In the genomic region with DNA sequence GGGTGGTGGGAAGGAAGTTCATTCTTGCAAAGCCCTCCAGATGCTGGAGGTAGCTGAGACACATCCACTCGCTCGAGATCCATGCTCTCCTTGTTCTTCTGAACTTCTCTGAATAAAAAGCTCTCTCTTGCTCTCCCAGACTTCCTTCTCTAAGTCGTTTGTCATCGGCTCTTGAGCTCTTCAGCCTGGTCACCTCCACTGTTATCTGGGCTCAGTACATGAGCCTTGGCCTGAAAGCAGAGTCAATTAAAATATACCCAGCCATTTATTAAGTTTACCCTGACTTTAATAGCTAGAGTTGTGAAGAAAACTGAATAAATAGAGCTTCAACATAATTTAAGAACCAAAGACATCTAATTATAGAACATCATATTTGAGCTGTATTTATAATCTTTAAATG, we compare ENCODE assay signal across 17 cellular contexts.
DNase-seq lines count a peak whose midpoint lies in the region; TF ChIP-seq lines count a peak whose summit lies in the region.
"Had no signal": no experiment of that assay in that cellular context is flagged by ENCODE, and none has a peak within 500 bp of the region (broad histone marks: within the 10 kb centered on the region; RNA-seq: fewer than 3 reads in every experiment).

No MANE protein-coding gene starts in this region.

- H3K27me3 ChIP-seq in Peyer's patch: no peaks in the 10 kb centered on the region

- H3K27ac ChIP-seq in Peyer's patch: no peak overlapping the region
- H3K27ac ChIP-seq: 22Rv1, A549, C4-2B had no signal

- no peak overlapping the region for H3K4me3 Mint-ChIP-seq in activated naive CD4-positive, alpha-beta T cell treated with anti-CD3 and anti-CD28 coated beads, Interleukin-2, amount 50 U/mL, for 24 hours
- H3K4me3 Mint-ChIP-seq in brain (no peak overlapping the region), progenitor cell of endocrine pancreas (ENCODE audit: low read depth) (no peak overlapping the region)
- H3K4me3 Mint-ChIP-seq: CD4-positive, alpha-beta T cell had no signal

- H3K9me3 Mint-ChIP-seq in activated naive CD4-positive, alpha-beta T cell treated with anti-CD3 and anti-CD28 coated beads, Interleukin-2, amount 50 U/mL, for 24 hours: peaks cover 7% of the 10 kb centered on the region
- H3K9me3 Mint-ChIP-seq in brain: peaks cover 18 to 29% (median 24%) of the 10 kb centered on the region in 5 experiments
- H3K9me3 Mint-ChIP-seq in progenitor cell of endocrine pancreas (ENCODE audit: low read depth): peaks cover 38% of the 10 kb centered on the region

- no peak for TF ChIP-seq POLR2A in Peyer's patch (IDR thresholded peaks at IDR 0.05)

- H3K4me1 ChIP-seq in Peyer's patch: no peaks in the 10 kb centered on the region
- H3K4me1 ChIP-seq: A549 had no signal

- no peak overlapping the region for H3K4me3 ChIP-seq in Peyer's patch
- H3K4me3 ChIP-seq: A549 had no signal

- H3K27me3 Mint-ChIP-seq in activated naive CD4-positive, alpha-beta T cell treated with anti-CD3 and anti-CD28 coated beads, Interleukin-2, amount 50 U/mL, for 24 hours: peaks cover 17% of the 10 kb centered on the region
- no peaks in the 10 kb centered on the region for H3K27me3 Mint-ChIP-seq in brain
- no peaks in the 10 kb centered on the region for H3K27me3 Mint-ChIP-seq in progenitor cell of endocrine pancreas

- peak overlapping the region; percentile 32 for H3K27ac Mint-ChIP-seq in activated naive CD4-positive, alpha-beta T cell treated with anti-CD3 and anti-CD28 coated beads, Interleukin-2, amount 50 U/mL, for 24 hours
- H3K27ac Mint-ChIP-seq in brain (peak overlapping the region in 3 of 5 experiments; percentile 3 to 75 (median 31)), progenitor cell of endocrine pancreas (peak overlapping the region; percentile 35)
- H3K27ac Mint-ChIP-seq: CD4-positive, alpha-beta T cell had no signal

- H3K36me3 ChIP-seq in Peyer's patch: no peaks in the 10 kb centered on the region

- no peak for DNase-seq in activated naive CD4-positive, alpha-beta T cell treated with anti-CD3 and anti-CD28 coated beads, Interleukin-2, amount 50 U/mL, for 16 hours
- DNase-seq in progenitor cell of endocrine pancreas (ENCODE audit: low spot score, unreplicated experiment) (no peak), Peyer's patch (no peak), NCI-H1105 (lab: John Stamatoyannopoulos, UW) (no peak), NCI-H748 treated with DMSO at 0.1 percent for 48 hours (lab: John Stamatoyannopoulos, UW) (no peak)
- DNase-seq: AML-193; CD4-positive, alpha-beta T cell; DMS79 treated with DMSO at 0.1 percent for 48 hours; GF-D8; GOT3; H7; IMR-90 had no signal

- no peaks in the 10 kb centered on the region for H3K4me1 Mint-ChIP-seq in activated naive CD4-positive, alpha-beta T cell treated with anti-CD3 and anti-CD28 coated beads, Interleukin-2, amount 50 U/mL, for 24 hours
- H3K4me1 Mint-ChIP-seq in brain (peaks cover 12% of the 10 kb centered on the region), progenitor cell of endocrine pancreas (ENCODE audit: low read depth) (no peaks in the 10 kb centered on the region)

- TF ChIP-seq CTCF in brain (conservative IDR thresholded peaks at IDR 0.05) (no peak), progenitor cell of endocrine pancreas (IDR thresholded peaks at IDR 0.05; ENCODE audit: unreplicated experiment) (no peak), Peyer's patch (IDR thresholded peaks at IDR 0.05) (no peak)

- peaks cover 0 to 11% (median 0%) of the 10 kb centered on the region in 4 donors for H3K9me3 ChIP-seq in Peyer's patch

- H3K36me3 Mint-ChIP-seq in activated naive CD4-positive, alpha-beta T cell treated with anti-CD3 and anti-CD28 coated beads, Interleukin-2, amount 50 U/mL, for 24 hours: peaks cover 6% of the 10 kb centered on the region
- peaks cover 38% of the 10 kb centered on the region for H3K36me3 Mint-ChIP-seq in brain
- H3K36me3 Mint-ChIP-seq in progenitor cell of endocrine pancreas (ENCODE audit: insufficient read depth): peaks cover 37% of the 10 kb centered on the region
